In genomic region chr20:64077876-64078551, GRCh38 we compare ENCODE assay signal across 8 cellular contexts.
DNase-seq lines count a peak whose midpoint lies in the region; ATAC-seq lines count a peak whose summit lies in the region.

No MANE protein-coding gene starts in this region.

- H3K4me3 Mint-ChIP-seq in effector memory CD8-positive, alpha-beta T cell = peak overlapping the region; percentile 92 to 95

- peaks cover 40% of the 10 kb centered on the region for H3K36me3 Mint-ChIP-seq in effector memory CD8-positive, alpha-beta T cell (ENCODE audit: insufficient read depth)

- no peaks in the 10 kb centered on the region for H3K9me3 Mint-ChIP-seq in effector memory CD8-positive, alpha-beta T cell

- ATAC-seq in effector memory CD8-positive, alpha-beta T cell (replicated peaks) = peak; percentile 61
- ATAC-seq in GM21825 (IDR thresholded peaks at IDR 0.05; ENCODE audit: unreplicated experiment) = no peak

- H3K27me3 Mint-ChIP-seq in effector memory CD8-positive, alpha-beta T cell = no peaks in the 10 kb centered on the region

- peak overlapping the region; percentile 87 to 90 for H3K27ac Mint-ChIP-seq in effector memory CD8-positive, alpha-beta T cell

- H3K4me1 Mint-ChIP-seq in effector memory CD8-positive, alpha-beta T cell (ENCODE audit: low read depth in 2 of 2) = peaks cover 26 to 43% of the 10 kb centered on the region in 2 donors

- DNase-seq in SIG-M5 treated with dmso at 0.1 percent for 504 hours (lab: John Stamatoyannopoulos, UW; ENCODE audit: unreplicated experiment) = peak; percentile 82
- no peak for DNase-seq in SIG-M5 (lab: John Stamatoyannopoulos, UW)
- DNase-seq in T-helper 22 cell (ENCODE audit: low read depth) = peak; percentile 48
- peak; percentile 58 to 67 (median 61) for DNase-seq in effector memory CD8-positive, alpha-beta T cell
- DNase-seq in stimulated activated CD4-positive, alpha-beta T cell treated with anti-CD3 and anti-CD28 coated beads, Interleukin-2, amount 100 ng/mL, for 24 hours = peak; percentile 48 to 61
- no peak for DNase-seq in NCI-H2227 (lab: John Stamatoyannopoulos, UW; ENCODE audit: unreplicated experiment)
- DNase-seq in AG08396 (ENCODE audit: low spot score) = no peak

Comparison
In these comparisons a context has a peak if more than half of its experiments do, and no peak if none do; other contexts are left out.
1. DNase-seq: peak in SIG-M5 treated with dmso at 0.1 percent for 504 hours (single experiment), T-helper 22 cell (single experiment), effector memory CD8-positive, alpha-beta T cell (3 of 3) and stimulated activated CD4-positive, alpha-beta T cell treated with anti-CD3 and anti-CD28 coated beads, Interleukin-2, amount 100 ng/mL, for 24 hours (2 of 2); none in SIG-M5 (single experiment), NCI-H2227 (single experiment) and AG08396 (single experiment).